In genomic region chr7:101300465-101301376, GRCh38 we compare ENCODE assay signal across 28 cellular contexts. TPM values are rescaled to one million over a fixed set of nuclear protein-coding genes. Genes with fewer than 3 reads are reported as not detected.
DNase-seq lines count a peak whose midpoint lies in the region; ATAC-seq, FAIRE-seq and TF ChIP-seq lines count a peak whose summit lies in the region.
"Had no signal": no experiment of that assay in that cellular context is flagged by ENCODE, and none has a peak within 500 bp of the region (broad histone marks: within the 10 kb centered on the region; RNA-seq: fewer than 3 reads in every experiment).

No MANE protein-coding gene starts in this region.

- H3K4me1 ChIP-seq in BLaER1 treated with 17β-estradiol and CSF1 and Interleukin-3, amounts not matched to agents 10 nM and 100 nM = peaks cover 13 to 24% (median 21%) of the 10 kb centered on the region in 10 experiments; a peak in 18 of 20 replicates
- H3K4me1 ChIP-seq in HUES64 (ENCODE audit: insufficient read depth, low read length) = 0 out of 2 replicates have a peak, but pooled peaks cover 6% of the 10 kb centered on the region
- peaks cover 2% of the 10 kb centered on the region for H3K4me1 ChIP-seq in endothelial cell of umbilical vein (ENCODE audit: control insufficient read depth, extremely low read depth, insufficient read depth, low read length)
- H3K4me1 ChIP-seq: HAP-1 had no signal

- H3K4me2 ChIP-seq in BLaER1 treated with 17β-estradiol and CSF1 and Interleukin-3, amounts not matched to agents 10 nM and 100 nM = peak overlapping the region; percentile 83 to 98 (median 95)
- no peak overlapping the region for H3K4me2 ChIP-seq in endothelial cell of umbilical vein (ENCODE audit: insufficient read depth, low read length)

- H4K20me1 ChIP-seq in BLaER1 treated with 17β-estradiol and CSF1 and Interleukin-3, amounts not matched to agents 10 nM and 100 nM = no peaks in the 10 kb centered on the region
- no peaks in the 10 kb centered on the region for H4K20me1 ChIP-seq in endothelial cell of umbilical vein (replicated peaks; ENCODE audit: control insufficient read depth, extremely low read depth, insufficient read depth, low read length)

- WGBS in HUES64 = 38% methylated on average over 16 of the region's 16 CpGs

- TF ChIP-seq CTCF in endothelial cell of umbilical vein (IDR thresholded peaks at IDR 0.05; ENCODE audit: extremely low read depth in 1 of 2, insufficient read depth in 1 of 2, low read depth in 1 of 2, low read length in 2 of 2) (no peak), mesothelial cell of epicardium (IDR thresholded peaks at IDR 0.05; ENCODE audit: unreplicated experiment) (no peak)

- peaks cover 18% of the 10 kb centered on the region for H3K9me3 Mint-ChIP-seq in mesothelial cell of epicardium

- H3K4me1 Mint-ChIP-seq in mesothelial cell of epicardium = peaks cover 3% of the 10 kb centered on the region
- H3K4me1 Mint-ChIP-seq: B cell, brain had no signal

- no TSS peak for BruUV-seq in endothelial cell of umbilical vein (replicated peaks; lab: Mats Ljungman, UMichigan)

- no peak overlapping the region for H2AFZ ChIP-seq in endothelial cell of umbilical vein (ENCODE audit: low read depth, low read length)

- no peak for FAIRE-seq in endothelial cell of umbilical vein (lab: Jason Lieb, UNC)
- FAIRE-seq: islet of Langerhans had no signal

- dilution Hi-C loops in endothelial cell of umbilical vein (cut with MboI; ENCODE audit: extremely low pct_ligation_motif_present, low sequenced_read_pairs) = no loop called here

- POLR2A ChIA-PET in endothelial cell of umbilical vein (lab: Charles Lee) = interaction anchor here (0.7 kb wide), 1 partner anchor 411 kb away, joined by 6 read pairs; the partner anchor contains the start of gene UFSP1

- intact Hi-C loops in endothelial cell of umbilical vein (cut with micrococcal nuclease) = no loop called here

- H3K27me3 ChIP-seq in BLaER1 treated with 17β-estradiol and CSF1 and Interleukin-3, amounts not matched to agents 10 nM and 100 nM = peaks cover 0 to 35% (median 0%) of the 10 kb centered on the region in 11 experiments; a peak in 10 of 22 replicates
- peaks cover 33% of the 10 kb centered on the region; the same call in 1 of the 2 replicates for H3K27me3 ChIP-seq in HUES64 (ENCODE audit: insufficient read depth, low read length)
- H3K27me3 ChIP-seq in endothelial cell of umbilical vein (ENCODE audit: control insufficient read depth in 2 of 2, insufficient read depth in 2 of 2, low read length in 2 of 2) = peaks cover 50 to 65% of the 10 kb centered on the region in 2 experiments

- H3K9me3 ChIP-seq in BLaER1 treated with 17β-estradiol and CSF1 and Interleukin-3, amounts not matched to agents 10 nM and 100 nM (replicated peaks in 1 of 11) = peaks cover 40 to 54% (median 48%) of the 10 kb centered on the region in 11 experiments
- H3K9me3 ChIP-seq in HUES64 (ENCODE audit: insufficient read depth, low read depth, low read length) = no peaks in the 10 kb centered on the region
- H3K9me3 ChIP-seq in endothelial cell of umbilical vein (replicated peaks; ENCODE audit: control insufficient read depth, insufficient read depth, low read length) = peaks cover 3% of the 10 kb centered on the region
- H3K9me3 ChIP-seq: thyroid gland had no signal

- no peaks in the 10 kb centered on the region for H3K79me2 ChIP-seq in endothelial cell of umbilical vein (ENCODE audit: control insufficient read depth, insufficient read depth, low read length)

- H3K36me3 Mint-ChIP-seq in mesothelial cell of epicardium = peaks cover 10% of the 10 kb centered on the region

- ATAC-seq in GM18909 (IDR thresholded peaks at IDR 0.05; ENCODE audit: poor library complexity, unreplicated experiment) = no peak
- ATAC-seq: activated CD4-positive, alpha-beta T cell treated with anti-CD3 and anti-CD28 coated beads for 36 hours had no signal

- H3K27ac Mint-ChIP-seq in mesothelial cell of epicardium = no peak overlapping the region
- H3K27ac Mint-ChIP-seq: activated CD4-positive, alpha-beta T cell treated with anti-CD3 and anti-CD28 coated beads for 36 hours; B cell; brain; T-helper 2 cell treated with Interferon-gamma antibody and Interleukin-4, amounts not matched to agents 5 μg/mL and 100 μg/mL, for 36 hours had no signal

- CTCF ChIA-PET in endothelial cell of umbilical vein (lab: Charles Lee) = interaction anchor here (0.6 to 2.4 kb wide), 4 partner anchors 10 to 32 kb away, joined by 3 to 8 read pairs (median 4); no protein-coding TSS in a partner anchor

- H3K27ac ChIP-seq in BLaER1 treated with 17β-estradiol and CSF1 and Interleukin-3, amounts not matched to agents 10 nM and 100 nM = peak overlapping the region in 6 of 11 experiments; percentile 31 to 73 (median 68); a peak in 9 of 22 replicates
- H3K27ac ChIP-seq in HUES64 (ENCODE audit: low read depth, low read length) (peak overlapping the region; percentile 84; the same call in 1 of the 2 replicates), endothelial cell of umbilical vein (ENCODE audit: insufficient read depth, low read depth, low read length) (no peak overlapping the region)
- H3K27ac ChIP-seq: left lung, stomach, thyroid gland had no signal

- H3K9ac ChIP-seq in BLaER1 treated with 17β-estradiol and CSF1 and Interleukin-3, amounts not matched to agents 10 nM and 100 nM = peak overlapping the region in 9 of 11 experiments; percentile 31 to 75 (median 59); a peak in 17 of 22 replicates
- H3K9ac ChIP-seq in HUES64 (ENCODE audit: low read depth, low read length) (peak overlapping the region; percentile 86), endothelial cell of umbilical vein (replicated peaks; ENCODE audit: extremely low read depth, insufficient read depth, low read length) (no peak overlapping the region)

- H3K4me3 ChIP-seq in BLaER1 treated with 17β-estradiol and CSF1 and Interleukin-3, amounts not matched to agents 10 nM and 100 nM = peak overlapping the region; percentile 42 to 67 (median 56); a peak in 19 of 20 replicates
- H3K4me3 ChIP-seq in HUES64 (ENCODE audit: low read length) (peak overlapping the region; percentile 76), endothelial cell of umbilical vein (replicated peaks in 1 of 3; ENCODE audit: insufficient read depth in 1 of 3, low read depth in 1 of 3, low read length in 3 of 3) (no peak overlapping the region)
- H3K4me3 ChIP-seq: HAP-1, left lung, stomach, thyroid gland had no signal

- H3K27me3 Mint-ChIP-seq in mesothelial cell of epicardium (ENCODE audit: low read depth) = peaks cover 66% of the 10 kb centered on the region

- no peak for DNase-seq in endothelial cell of umbilical vein (ENCODE audit: low read depth, low spot score)
- DNase-seq in mesothelial cell of epicardium (ENCODE audit: low spot score in 2 of 2, unreplicated experiment in 2 of 2) = no peak
- no peak for DNase-seq in activated CD4-positive, alpha-beta T cell treated with anti-CD3 and anti-CD28 coated beads, Interleukin-2, amount 50 U/mL, for 48 hours
- DNase-seq in NCI-H2107 treated with DMSO at 0.1 percent for 48 hours (lab: John Stamatoyannopoulos, UW; ENCODE audit: unreplicated experiment) = no peak
- no peak for DNase-seq in NCI-H1930 (lab: John Stamatoyannopoulos, UW)
- DNase-seq: activated CD4-positive, alpha-beta T cell treated with anti-CD3 and anti-CD28 coated beads for 36 hours; activated naive CD4-positive, alpha-beta T cell treated with Interleukin-2 at 50 U/mL for 16 hours; activated T-cell treated with anti-CD3 and anti-CD28 coated beads, Interleukin-2, amount 50 U/mL, for 48 hours; DMS153; effector CD8-positive, alpha-beta T cell; erythroblast; head of caudate nucleus; NCI-H1694; NCI-H510A treated with DMSO at 0.1 percent for 48 hours; NK-92 treated with Interleukin-12 subunit alpha and Interleukin-12 subunit beta, amount 100 ng/mL, for 24 hours; occipital lobe; Right ventricle myocardium superior; stomach; thyroid gland had no signal

- TF ChIP-seq POLR2A in endothelial cell of umbilical vein (IDR thresholded peaks at IDR 0.05; ENCODE audit: low read depth, low read length) = no peak

- no peaks in the 10 kb centered on the region for H3K9me1 ChIP-seq in endothelial cell of umbilical vein (replicated peaks; ENCODE audit: control insufficient read depth, extremely low read depth, insufficient read depth, low read length)

- peaks cover 0 to 12% (median 0%) of the 10 kb centered on the region in 11 experiments; a peak in 2 of 22 replicates for H3K36me3 ChIP-seq in BLaER1 treated with 17β-estradiol and CSF1 and Interleukin-3, amounts not matched to agents 10 nM and 100 nM
- H3K36me3 ChIP-seq in HUES64 (ENCODE audit: insufficient read depth, low read length) (peaks cover 39% of the 10 kb centered on the region), endothelial cell of umbilical vein (ENCODE audit: control insufficient read depth in 2 of 2, extremely low read depth in 1 of 2, insufficient read depth in 2 of 2, low read length in 2 of 2) (no peaks in the 10 kb centered on the region)
- H3K36me3 ChIP-seq: HAP-1, left lung, stomach, thyroid gland had no signal

- H3K4me3 Mint-ChIP-seq in mesothelial cell of epicardium = peak overlapping the region; percentile 6
- H3K4me3 Mint-ChIP-seq: activated CD4-positive, alpha-beta T cell treated with anti-CD3 and anti-CD28 coated beads for 36 hours; B cell; T-helper 2 cell treated with Interferon-gamma antibody and Interleukin-4, amounts not matched to agents 5 μg/mL and 100 μg/mL, for 36 hours had no signal

RNA-seq across cellular contexts. Expression of gene IFT22, which starts 20.9 kb away (rescaled TPM):
- polyA plus RNA-seq in HUES64 (2013, experiment 1 of 2) = 23.7 TPM
- polyA plus RNA-seq in HUES64 (2013, experiment 2 of 2) = 25.2 TPM
- total RNA-seq in endothelial cell of umbilical vein (26.1 and 28.7 TPM in 2 replicates), mesothelial cell of epicardium (34.4 to 35.0 TPM (median 34.9 TPM) in 3 replicates)
- polyA plus RNA-seq in endothelial cell of umbilical vein = 26.0 and 26.3 TPM in 2 replicates
- polyA plus RNA-seq in endothelial cell of umbilical vein (2011; cell fraction: cytosol; rRNA removed) = 40.6 and 44.9 TPM in 2 replicates
- polyA plus RNA-seq in endothelial cell of umbilical vein (2011; cell fraction: nucleus; rRNA removed) = 11.2 and 13.4 TPM in 2 replicates
- 32.5 and 38.1 TPM in 2 replicates for polyA plus RNA-seq in endothelial cell of umbilical vein (2012)
- polyA minus RNA-seq in endothelial cell of umbilical vein = 28.7 and 30.3 TPM in 2 replicates
- polyA minus RNA-seq in endothelial cell of umbilical vein (2011; cell fraction: cytosol; rRNA and poly(A)+ RNA removed) = 13.5 TPM
- polyA minus RNA-seq in endothelial cell of umbilical vein (2011; cell fraction: nucleus; rRNA and poly(A)+ RNA removed) = 4.4 and 5.5 TPM in 2 replicates

RNA-seq across cellular contexts. Expression of gene FIS1, which starts 55.8 kb away (rescaled TPM):
- polyA plus RNA-seq in HUES64 (2013, experiment 1 of 2) = 93.0 TPM
- polyA plus RNA-seq in HUES64 (2013, experiment 2 of 2) = 91.9 TPM
- total RNA-seq in endothelial cell of umbilical vein (132 and 187 TPM in 2 replicates), mesothelial cell of epicardium (134 to 139 TPM (median 137 TPM) in 3 replicates)
- 330 and 346 TPM in 2 replicates for polyA plus RNA-seq in endothelial cell of umbilical vein
- polyA plus RNA-seq in endothelial cell of umbilical vein (2011; cell fraction: cytosol; rRNA removed) = 465 and 499 TPM in 2 replicates
- polyA plus RNA-seq in endothelial cell of umbilical vein (2011; cell fraction: nucleus; rRNA removed) = 220 and 231 TPM in 2 replicates
- polyA plus RNA-seq in endothelial cell of umbilical vein (2012) = 175 and 182 TPM in 2 replicates
- 98.4 and 129 TPM in 2 replicates for polyA minus RNA-seq in endothelial cell of umbilical vein
- polyA minus RNA-seq in endothelial cell of umbilical vein (2011; cell fraction: cytosol; rRNA and poly(A)+ RNA removed) = 35.8 TPM
- 25.9 and 31.1 TPM in 2 replicates for polyA minus RNA-seq in endothelial cell of umbilical vein (2011; cell fraction: nucleus; rRNA and poly(A)+ RNA removed)

Comparison
In these comparisons a context has a peak if more than half of its experiments do, and no peak if none do; other contexts are left out.
1. H3K4me3 ChIP-seq: peak in BLaER1 treated with 17β-estradiol and CSF1 and Interleukin-3, amounts not matched to agents 10 nM and 100 nM (10 of 10) and HUES64 (single experiment); none in endothelial cell of umbilical vein (0 of 3).